Comparison of ENCODE assay signal across 1 cellular context in genomic region chr1:23562138-23562819, GRCh38.
TF ChIP-seq lines count a peak whose summit lies in the region.

No MANE protein-coding gene starts in this region.

TF ChIP-seq in IMR-90, 13 proteins besides CTCF, POLR2A, EP300 and RAD21:
- TF ChIP-seq ELK1 (IDR thresholded peaks at IDR 0.05; ENCODE audit: borderline replicate concordance, low read depth, low read length): no peak
- TF ChIP-seq BHLHE40 (IDR thresholded peaks at IDR 0.05; ENCODE audit: low read depth, low read length): peak; percentile 43; the same call in 1 of the 2 replicates
- 0 out of 2 replicates have a peak, but pooled peaks have one; percentile 0 for TF ChIP-seq CEBPB (IDR thresholded peaks at IDR 0.05; ENCODE audit: low read depth, low read length)
- TF ChIP-seq USF2 (IDR thresholded peaks at IDR 0.05; ENCODE audit: low read depth, low read length): 0 out of 2 replicates have a peak, but pooled peaks have one; percentile 7
- TF ChIP-seq RCOR1 (IDR thresholded peaks at IDR 0.05; ENCODE audit: insufficient replicate concordance, low read length): peak; percentile 95
- TF ChIP-seq NFE2L2 (IDR thresholded peaks at IDR 0.05; ENCODE audit: low read depth, low read length): no peak
- TF ChIP-seq MAFK (IDR thresholded peaks at IDR 0.05; ENCODE audit: low read depth, low read length): no peak
- peak; percentile 58; the same call in 1 of the 2 replicates for TF ChIP-seq CHD1 (IDR thresholded peaks at IDR 0.05; ENCODE audit: low read depth, low read length)
- peak; percentile 75; the same call in 1 of the 2 replicates for TF ChIP-seq MAZ (IDR thresholded peaks at IDR 0.05; ENCODE audit: borderline replicate concordance, low read depth, low read length)
- no peak for TF ChIP-seq SMC3 (IDR thresholded peaks at IDR 0.05; ENCODE audit: low read depth, low read length)
- no peak for TF ChIP-seq MXI1 (IDR thresholded peaks at IDR 0.05; ENCODE audit: borderline replicate concordance, low read depth, low read length)
- 0 out of 2 replicates have a peak, but pooled peaks have one; percentile 15 for TF ChIP-seq RFX5 (IDR thresholded peaks at IDR 0.05; ENCODE audit: low read depth, low read length)
- TF ChIP-seq FOS (IDR thresholded peaks at IDR 0.05; ENCODE audit: low read depth, low read length): 0 out of 2 replicates have a peak, but pooled peaks have one; percentile 39
